Comparison of ENCODE assay signal across 8 cellular contexts in genomic region chr1:243164911-243165310, GRCh38.
DNase-seq lines count a peak whose midpoint lies in the region; ATAC-seq, FAIRE-seq and TF ChIP-seq lines count a peak whose summit lies in the region.
"Not testable (repeated sequence)": the region's sequence is repeated elsewhere in the genome, so short reads cannot be mapped to it uniquely, and the experiment has no call there.

No MANE protein-coding gene starts in this region.

- H3K4me3 ChIP-seq in GM12878; H1 (ENCODE audit: extremely low read depth in 1 of 4, insufficient read depth in 2 of 4, low read depth in 3 of 4, low read length in 4 of 4); small intestine (ENCODE audit: low read depth in 1 of 2, low read length in 2 of 2): not testable (repeated sequence)

- not testable (repeated sequence) for TF ChIP-seq CTCF in D721Med (IDR thresholded peaks at IDR 0.05; ENCODE audit: insufficient read depth, missing control alignments); GM12878 (IDR thresholded peaks at IDR 0.05 in 2 of 3, conservative IDR thresholded peaks at IDR 0.05 in 1 of 3; ENCODE audit: control insufficient read depth in 2 of 3, extremely low read depth in 1 of 3, insufficient read depth in 1 of 3, low read depth in 3 of 3, low read length in 3 of 3); H1 (IDR thresholded peaks at IDR 0.05; ENCODE audit: control extremely low read depth in 1 of 3, insufficient read depth in 1 of 3, low read depth in 1 of 3, low read length in 3 of 3)

- TF ChIP-seq RAD21 in GM12878 (IDR thresholded peaks at IDR 0.05; ENCODE audit: insufficient read depth, low read depth, low read length); H1 (IDR thresholded peaks at IDR 0.05 in 1 of 2, conservative IDR thresholded peaks at IDR 0.05 in 1 of 2; ENCODE audit: low read depth in 2 of 2, low read length in 2 of 2): not testable (repeated sequence)

- RAD21 ChIA-PET in GM12878 (lab: Charles Lee; ENCODE audit: unreplicated experiment): not testable (repeated sequence)

- H3K23me2 ChIP-seq in H1 (ENCODE audit: low read depth, low read length): not testable (repeated sequence)

- H2AFZ ChIP-seq in GM12878 (ENCODE audit: control insufficient read depth, low read depth, low read length); H1 (ENCODE audit: low read length): not testable (repeated sequence)

- not testable (repeated sequence) for BruUV-seq in GM12878 (replicated peaks; lab: Mats Ljungman, UMichigan)

- not testable (repeated sequence) for H3K4me1 ChIP-seq in GM12878 (ENCODE audit: control insufficient read depth, insufficient read depth, low read length); H1 (replicated peaks in 1 of 4; ENCODE audit: control insufficient read depth in 3 of 4, insufficient read depth in 4 of 4, low read length in 3 of 4); small intestine (ENCODE audit: control insufficient read depth in 2 of 2, insufficient read depth in 1 of 2, low read depth in 1 of 2, low read length in 1 of 2)

- H3K4ac ChIP-seq in H1 (replicated peaks; ENCODE audit: insufficient read length, low read depth, low read length): not testable (repeated sequence)

- H3K56ac ChIP-seq in H1 (replicated peaks; ENCODE audit: insufficient read length, low read depth, low read length): not testable (repeated sequence)

- intact Hi-C loops in GM12878 (cut with micrococcal nuclease; ENCODE audit: unreplicated experiment): not testable (repeated sequence)

- not testable (repeated sequence) for H2BK5ac ChIP-seq in H1 (ENCODE audit: low read depth, low read length)

- DNase-seq in D721Med (ENCODE audit: insufficient read length, low spot score); HTR-8/SVneo (ENCODE audit: insufficient read length, low spot score); GM12878 (ENCODE audit: low read depth, low spot score); H1 (ENCODE audit: low read depth in 1 of 2, low spot score in 2 of 2); small intestine: not testable (repeated sequence)

- ATAC-seq in GM18867 (IDR thresholded peaks at IDR 0.05; ENCODE audit: unreplicated experiment): peak; percentile 67
- ATAC-seq in GM19467 (IDR thresholded peaks at IDR 0.05; ENCODE audit: unreplicated experiment): peak; percentile 59
- ATAC-seq in HG02571 (IDR thresholded peaks at IDR 0.05; ENCODE audit: unreplicated experiment): peak; percentile 53
- peak; percentile 24; the same call in 1 of the 3 replicates for ATAC-seq in GM12878

- TF ChIP-seq EP300 in GM12878 (IDR thresholded peaks at IDR 0.05; ENCODE audit: borderline replicate concordance in 1 of 2, control insufficient read depth in 1 of 2, low read depth in 2 of 2, low read length in 2 of 2); H1 (IDR thresholded peaks at IDR 0.05; ENCODE audit: borderline replicate concordance in 1 of 2, low read depth in 2 of 2, low read length in 2 of 2): not testable (repeated sequence)

- peak; percentile 97 for FAIRE-seq in D721Med (lab: Jason Lieb, UNC)
- FAIRE-seq in HTR-8/SVneo (lab: Jason Lieb, UNC): peak; percentile 60
- peak; percentile 35 for FAIRE-seq in GM12878 (lab: Jason Lieb, UNC)
- FAIRE-seq in H1 (lab: Jason Lieb, UNC): peak; percentile 68
- FAIRE-seq in small intestine (lab: Jason Lieb, UNC): peak; percentile 47

- not testable (repeated sequence) for H3K36me3 ChIP-seq in GM12878 (ENCODE audit: control insufficient read depth in 2 of 2, insufficient read depth in 2 of 2, low read length in 1 of 2); H1 (ENCODE audit: control insufficient read depth in 2 of 4, insufficient read depth in 4 of 4, low read length in 3 of 4); small intestine (ENCODE audit: control insufficient read depth in 2 of 2, insufficient read depth in 2 of 2, low read length in 2 of 2)

- not testable (repeated sequence) for H2BK15ac ChIP-seq in H1 (ENCODE audit: low read length)

- H3K9me3 ChIP-seq in GM12878 (replicated peaks; ENCODE audit: control insufficient read depth, insufficient read depth, low read length); H1 (ENCODE audit: insufficient read depth in 2 of 2, low read depth in 1 of 2, low read length in 1 of 2); small intestine (ENCODE audit: control insufficient read depth, low read depth): not testable (repeated sequence)

- H3K18ac ChIP-seq in H1 (ENCODE audit: extremely low read depth, low read length): not testable (repeated sequence)

- not testable (repeated sequence) for TF ChIP-seq POLR2A in GM12878 (IDR thresholded peaks at IDR 0.05; ENCODE audit: low read depth, low read length); H1 (IDR thresholded peaks at IDR 0.05; ENCODE audit: control extremely low read depth in 1 of 2, low read depth in 2 of 2, low read length in 2 of 2)

- not testable (repeated sequence) for H4K8ac ChIP-seq in H1 (ENCODE audit: extremely low read depth, insufficient read depth, low read length)

- SMC1A ChIA-PET in GM12878 (lab: Charles Lee; ENCODE audit: uncharacterized antibody, unreplicated experiment): not testable (repeated sequence)

- not testable (repeated sequence) for H3K27ac ChIP-seq in GM12878 (ENCODE audit: control insufficient read depth, insufficient read depth); H1 (ENCODE audit: low read depth, low read length); small intestine (ENCODE audit: low read depth in 1 of 2, low read length in 1 of 2)

- not testable (repeated sequence) for H3K79me2 ChIP-seq in GM12878 (ENCODE audit: control insufficient read depth, insufficient read depth, low read length); H1 (ENCODE audit: control insufficient read depth in 1 of 2, insufficient read depth in 2 of 2, low read length in 2 of 2)

- not testable (repeated sequence) for H2BK20ac ChIP-seq in H1 (ENCODE audit: low read length)

- in situ Hi-C loops in GM12878 (cut with MboI): not testable (repeated sequence)

- H3K27me3 ChIP-seq in GM12878 (replicated peaks in 1 of 2; ENCODE audit: control insufficient read depth in 2 of 2, insufficient read depth in 2 of 2, low read length in 1 of 2); H1 (replicated peaks in 1 of 4; ENCODE audit: control insufficient read depth in 3 of 4, extremely low read depth in 1 of 4, insufficient read depth in 3 of 4, low read length in 3 of 4); small intestine (ENCODE audit: control insufficient read depth in 2 of 2, insufficient read depth in 2 of 2, low read length in 2 of 2): not testable (repeated sequence)

- H2BK12ac ChIP-seq in H1 (ENCODE audit: low read depth, low read length): not testable (repeated sequence)

- not testable (repeated sequence) for H2AK5ac ChIP-seq in H1 (ENCODE audit: low read depth, low read length)

- H3K79me1 ChIP-seq in H1 (ENCODE audit: low read depth, low read length): not testable (repeated sequence)

- POLR2A ChIA-PET in GM12878 (lab: Charles Lee); H1 (lab: Charles Lee; ENCODE audit: partially characterized antibody): not testable (repeated sequence)

- not testable (repeated sequence) for H2BK120ac ChIP-seq in H1 (replicated peaks; ENCODE audit: low read depth, low read length)

- H3K9ac ChIP-seq in GM12878 (ENCODE audit: control insufficient read depth, insufficient read depth, low read length); H1 (replicated peaks in 1 of 4; ENCODE audit: extremely low read depth in 1 of 4, low read depth in 3 of 4, low read length in 3 of 4): not testable (repeated sequence)

- H4K20me1 ChIP-seq in GM12878 (ENCODE audit: control insufficient read depth, insufficient read depth); H1 (replicated peaks in 1 of 2; ENCODE audit: control insufficient read depth in 1 of 2, insufficient read depth in 2 of 2, low read length in 2 of 2): not testable (repeated sequence)

- H3K23ac ChIP-seq in H1 (ENCODE audit: insufficient read length): not testable (repeated sequence)

- H4K91ac ChIP-seq in H1 (replicated peaks; ENCODE audit: insufficient read length, low read length): not testable (repeated sequence)

- CTCF ChIA-PET in GM12878 (lab: Yijun Ruan, JAX); H1 (lab: Charles Lee; ENCODE audit: partially characterized antibody): not testable (repeated sequence)

- H4K5ac ChIP-seq in H1 (ENCODE audit: insufficient read length, low read depth, low read length): not testable (repeated sequence)

- 84% methylated on average over 4 of the region's 4 CpGs for WGBS in GM12878 (ENCODE audit: insufficient coverage, insufficient replicate concordance, low lambda C conversion rate, missing lambda C conversion rate)
- 93% methylated on average over 4 of the region's 4 CpGs; no CpG with 5 or more reads in 1 of the 2 experiments for WGBS in H1 (ENCODE audit: extremely low coverage in 1 of 2, insufficient coverage in 1 of 2, insufficient read length in 1 of 2, insufficient replicate concordance in 2 of 2, low coverage in 1 of 2, low lambda C conversion rate in 2 of 2, missing lambda C conversion rate in 1 of 2), 2 experiments
- 75 to 90% (median 84%) methylated on average over 3 of the region's 4 CpGs for WGBS in small intestine, 3 donors

- not testable (repeated sequence) for H3K4me2 ChIP-seq in GM12878 (ENCODE audit: control insufficient read depth, insufficient read depth); H1 (ENCODE audit: insufficient read depth in 1 of 2, low read depth in 2 of 2, low read length in 2 of 2)

- H3K14ac ChIP-seq in H1 (ENCODE audit: insufficient read length): not testable (repeated sequence)
